ENCODE assay signal across 22 cellular contexts in genomic region chr19:50301607-50301971, GRCh38. TPM values are rescaled to one million over a fixed set of nuclear protein-coding genes. Genes with fewer than 3 reads are reported as not detected.
"Had no signal": no experiment of that assay in that cellular context is flagged by ENCODE, and none has a peak within 500 bp of the region (broad histone marks: within the 10 kb centered on the region; RNA-seq: fewer than 3 reads in every experiment).

No MANE protein-coding gene starts in this region.

- H3K27ac Mint-ChIP-seq: activated CD8-positive, alpha-beta memory T cell treated with anti-CD3 and anti-CD28 coated beads, Interleukin-2, amount 10 ng/mL, durations not matched to agents 7 days and 5 days; activated naive CD8-positive, alpha-beta T cell treated with anti-CD3 and anti-CD28 coated beads, Interleukin-2, amount 10 ng/mL, durations not matched to agents 7 days and 5 days; activated T-helper 2 cell treated with anti-CD3 and anti-CD28 coated beads, Interferon-gamma antibody, Interleukin-2, Interleukin-4, amounts not matched to agents 10 μg/mL and 5 μg/mL and 100 μg/mL, durations not matched to agents 14 hours and 24 hours and 36 hours; T-helper 2 cell treated with Interferon-gamma antibody and Interleukin-4, amounts not matched to agents 5 μg/mL and 100 μg/mL, for 36 hours had no signal

- DNase-seq: activated CD8-positive, alpha-beta memory T cell treated with anti-CD3 and anti-CD28 coated beads, Interleukin-2, amount 10 ng/mL, durations not matched to agents 7 days and 5 days; activated gamma-delta T cell treated with Interleukin-2 at 50 U/mL for 16 hours; activated naive CD4-positive, alpha-beta T cell treated with anti-CD3 and anti-CD28 coated beads, Interleukin-2, amount 50 U/mL, for 16 hours; activated naive CD8-positive, alpha-beta T cell treated with anti-CD3 and anti-CD28 coated beads, Interleukin-2, amount 10 ng/mL, durations not matched to agents 7 days and 5 days; activated T-cell treated with anti-CD3 and anti-CD28 coated beads, Interleukin-2, amount 50 U/mL, for 4 hours; adrenal gland; NCI-H1092 treated with DMSO at 0.1 percent for 48 hours; NCI-H1417 treated with DMSO at 0.1 percent for 48 hours; NCI-H1694; NCI-H2029; NCI-H2107; NCI-H2171 treated with DMSO at 0.1 percent for 48 hours; NCI-H526; OCI-M1; SHP77; WERI-Rb-1 had no signal

- H3K36me3 Mint-ChIP-seq: activated CD8-positive, alpha-beta memory T cell treated with anti-CD3 and anti-CD28 coated beads, Interleukin-2, amount 10 ng/mL, durations not matched to agents 7 days and 5 days; activated naive CD8-positive, alpha-beta T cell treated with anti-CD3 and anti-CD28 coated beads, Interleukin-2, amount 10 ng/mL, durations not matched to agents 7 days and 5 days had no signal

- H3K4me1 ChIP-seq: adrenal gland, breast epithelium had no signal

- H3K9me3 ChIP-seq: adrenal gland, MG63, SJSA1 had no signal

- H3K27ac ChIP-seq: adrenal gland, breast epithelium, coronary artery, SJSA1, WERI-Rb-1 had no signal

- H3K27me3 ChIP-seq: adrenal gland, breast epithelium, MG63 had no signal

- H3K4me3 Mint-ChIP-seq: activated CD8-positive, alpha-beta memory T cell treated with anti-CD3 and anti-CD28 coated beads, Interleukin-2, amount 10 ng/mL, durations not matched to agents 7 days and 5 days; activated naive CD8-positive, alpha-beta T cell treated with anti-CD3 and anti-CD28 coated beads, Interleukin-2, amount 10 ng/mL, durations not matched to agents 7 days and 5 days; activated T-cell treated with anti-CD3 and anti-CD28 coated beads, Interleukin-2, amount 50 U/mL, for 4 hours; T-helper 2 cell treated with Interferon-gamma antibody and Interleukin-4, amounts not matched to agents 5 μg/mL and 100 μg/mL, for 36 hours had no signal

- H3K4me1 Mint-ChIP-seq: activated naive CD8-positive, alpha-beta T cell treated with anti-CD3 and anti-CD28 coated beads, Interleukin-2, amount 10 ng/mL, durations not matched to agents 7 days and 5 days had no signal

- H3K36me3 ChIP-seq: adrenal gland, breast epithelium, MG63, SJSA1, WERI-Rb-1 had no signal

- H3K9me3 Mint-ChIP-seq: activated naive CD8-positive, alpha-beta T cell treated with anti-CD3 and anti-CD28 coated beads, Interleukin-2, amount 10 ng/mL, durations not matched to agents 7 days and 5 days; activated T-helper 2 cell treated with anti-CD3 and anti-CD28 coated beads, Interferon-gamma antibody, Interleukin-2, Interleukin-4, amounts not matched to agents 10 μg/mL and 5 μg/mL and 100 μg/mL, durations not matched to agents 14 hours and 24 hours and 36 hours; T-helper 2 cell treated with Interferon-gamma antibody and Interleukin-4, amounts not matched to agents 5 μg/mL and 100 μg/mL, for 36 hours had no signal

- H3K27me3 Mint-ChIP-seq: activated naive CD8-positive, alpha-beta T cell treated with anti-CD3 and anti-CD28 coated beads, Interleukin-2, amount 10 ng/mL, durations not matched to agents 7 days and 5 days had no signal

- H3K4me3 ChIP-seq: adrenal gland, breast epithelium, coronary artery, MG63, SJSA1 had no signal

RNA-seq across cellular contexts. Expression of gene KCNC3, which starts 27.6 kb away (rescaled TPM):
- total RNA-seq: SJSA1 had no signal
